2 cellular contexts compared by ENCODE assay signal in genomic region chr10:5147981-5148677, GRCh38.
TF ChIP-seq lines count a peak whose summit lies in the region.

No MANE protein-coding gene starts in this region.

TF ChIP-seq in WTC11, 78 proteins besides CTCF, POLR2A, EP300 and RAD21:
- no peak for TF ChIP-seq ZMAT4 (CRISPR knock-in tag; IDR thresholded peaks at IDR 0.05)
- TF ChIP-seq ZNF138 (CRISPR knock-in tag; conservative IDR thresholded peaks at IDR 0.05), result no peak
- 0 out of 2 replicates have a peak, but pooled peaks have one; percentile 19 for TF ChIP-seq GABPB1 (CRISPR knock-in tag; IDR thresholded peaks at IDR 0.05)

TF ChIP-seq in HepG2, 621 proteins besides CTCF, POLR2A, EP300 and RAD21 (continues in another document):
- TF ChIP-seq RELA (CRISPR knock-in tag; IDR thresholded peaks at IDR 0.05), result no peak
- TF ChIP-seq ZNF775 (CRISPR knock-in tag; IDR thresholded peaks at IDR 0.05; ENCODE audit: borderline replicate concordance), result 0 out of 2 replicates have a peak, but pooled peaks have one; percentile 32
- TF ChIP-seq NCOR1 (IDR thresholded peaks at IDR 0.05; ENCODE audit: borderline replicate concordance, low read length), result peak; percentile 76
- peak; percentile 96 for TF ChIP-seq MED13 (CRISPR knock-in tag; IDR thresholded peaks at IDR 0.05)
- TF ChIP-seq ZNF18 (CRISPR knock-in tag; IDR thresholded peaks at IDR 0.05; ENCODE audit: insufficient replicate concordance), result peak; percentile 43
- TF ChIP-seq TFAP4 (IDR thresholded peaks at IDR 0.05; ENCODE audit: borderline replicate concordance, low read depth), result no peak
- no peak for TF ChIP-seq SOX6 (IDR thresholded peaks at IDR 0.05)
- TF ChIP-seq SOX6 (CRISPR knock-in tag; IDR thresholded peaks at IDR 0.05), result peak; percentile 89
- TF ChIP-seq ZNF503 (CRISPR knock-in tag; IDR thresholded peaks at IDR 0.05), result 0 out of 2 replicates have a peak, but pooled peaks have one; percentile 33
- peak; percentile 94 for TF ChIP-seq ARID5B (CRISPR knock-in tag; IDR thresholded peaks at IDR 0.05)
- peak; percentile 71; the same call in 1 of the 2 replicates for TF ChIP-seq KLF6 (CRISPR knock-in tag; IDR thresholded peaks at IDR 0.05)
- no peak for TF ChIP-seq ZFP62 (CRISPR knock-in tag; IDR thresholded peaks at IDR 0.05)
- no peak for TF ChIP-seq SMARCE1 (IDR thresholded peaks at IDR 0.05; ENCODE audit: borderline replicate concordance)
- 0 out of 2 replicates have a peak, but pooled peaks have one; percentile 68 for TF ChIP-seq ZSCAN9 (CRISPR knock-in tag; IDR thresholded peaks at IDR 0.05; ENCODE audit: borderline replicate concordance)
- TF ChIP-seq BCL6 (CRISPR knock-in tag; IDR thresholded peaks at IDR 0.05), result peak; percentile 69; the same call in 1 of the 2 replicates
- peak; percentile 65; the same call in 1 of the 2 replicates for TF ChIP-seq SIX1 (CRISPR knock-in tag; IDR thresholded peaks at IDR 0.05; ENCODE audit: borderline replicate concordance)
- TF ChIP-seq HNF4G (IDR thresholded peaks at IDR 0.05; ENCODE audit: borderline replicate concordance, low read depth, low read length), result peak; percentile 86
- no peak for TF ChIP-seq HNF4G (CRISPR knock-in tag; IDR thresholded peaks at IDR 0.05; ENCODE audit: borderline replicate concordance, low read depth)
- no peak for TF ChIP-seq PCBP2 (optimal IDR thresholded peaks at IDR 0.05; ENCODE audit: low read depth, low read length, poor library complexity, severe bottlenecking)
- peak; percentile 85 for TF ChIP-seq TCF7 (IDR thresholded peaks at IDR 0.05; ENCODE audit: low read depth)
- peak; percentile 95; the same call in 1 of the 2 replicates for TF ChIP-seq GATA4 (IDR thresholded peaks at IDR 0.05; ENCODE audit: borderline replicate concordance, low read depth)
- no peak for TF ChIP-seq ZNF841 (CRISPR knock-in tag; IDR thresholded peaks at IDR 0.05; ENCODE audit: borderline replicate concordance)
- no peak for TF ChIP-seq ZNF276 (CRISPR knock-in tag; IDR thresholded peaks at IDR 0.05; ENCODE audit: low read depth)
- peak; percentile 50; the same call in 1 of the 2 replicates for TF ChIP-seq TARDBP (CRISPR knock-in tag; IDR thresholded peaks at IDR 0.05)
- TF ChIP-seq HDAC1 (CRISPR knock-in tag; IDR thresholded peaks at IDR 0.05), result 0 out of 2 replicates have a peak, but pooled peaks have one; percentile 15
- 0 out of 2 replicates have a peak, but pooled peaks have one; percentile 59 for TF ChIP-seq HDAC6 (IDR thresholded peaks at IDR 0.05; ENCODE audit: low read depth, low read length)
- no peak for TF ChIP-seq ZC3H13 (CRISPR knock-in tag; IDR thresholded peaks at IDR 0.05)
- peak; percentile 96 for TF ChIP-seq ZNF362 (CRISPR knock-in tag; IDR thresholded peaks at IDR 0.05; ENCODE audit: borderline replicate concordance)
- no peak for TF ChIP-seq ZNF180 (CRISPR knock-in tag; IDR thresholded peaks at IDR 0.05; ENCODE audit: borderline replicate concordance, low read depth)
- no peak for TF ChIP-seq TAF15 (IDR thresholded peaks at IDR 0.05; ENCODE audit: low read depth, low read length, poor library complexity, severe bottlenecking)
- TF ChIP-seq FOXA3 (CRISPR knock-in tag; IDR thresholded peaks at IDR 0.05), result peak; percentile 84
- 0 out of 2 replicates have a peak, but pooled peaks have one; percentile 12 for TF ChIP-seq FOXK1 (CRISPR knock-in tag; IDR thresholded peaks at IDR 0.05; ENCODE audit: borderline replicate concordance, low read depth)
- TF ChIP-seq HNF4A (CRISPR knock-in tag; IDR thresholded peaks at IDR 0.05), result peak; percentile 92
- no peak for TF ChIP-seq ZBTB44 (CRISPR knock-in tag; IDR thresholded peaks at IDR 0.05)
- peak; percentile 52; the same call in 1 of the 2 replicates for TF ChIP-seq RBFOX2 (IDR thresholded peaks at IDR 0.05; ENCODE audit: low read depth, low read length)
- no peak for TF ChIP-seq SMARCC2 (IDR thresholded peaks at IDR 0.05)
- no peak for TF ChIP-seq IRF1 (CRISPR knock-in tag; IDR thresholded peaks at IDR 0.05; ENCODE audit: low read depth)
- peak; percentile 64; the same call in 1 of the 2 replicates for TF ChIP-seq GFI1 (CRISPR knock-in tag; IDR thresholded peaks at IDR 0.05; ENCODE audit: borderline replicate concordance)
- peak; percentile 53; the same call in 1 of the 2 replicates for TF ChIP-seq PITX1 (CRISPR knock-in tag; IDR thresholded peaks at IDR 0.05)
- peak; percentile 78 for TF ChIP-seq HMG20A (CRISPR knock-in tag; IDR thresholded peaks at IDR 0.05; ENCODE audit: borderline replicate concordance)
- TF ChIP-seq DNMT3B (CRISPR knock-in tag; conservative IDR thresholded peaks at IDR 0.05), result 0 out of 2 replicates have a peak, but pooled peaks have one; percentile 8
- TF ChIP-seq HIVEP1 (CRISPR knock-in tag; IDR thresholded peaks at IDR 0.05), result no peak
- TF ChIP-seq CSRNP2 (CRISPR knock-in tag; conservative IDR thresholded peaks at IDR 0.05; ENCODE audit: low read depth), result no peak
- TF ChIP-seq NR2F1 (CRISPR knock-in tag; IDR thresholded peaks at IDR 0.05), result peak in 1 of 2 experiments; percentile 57; a peak in 2 of 4 replicates
- peak; percentile 64; the same call in 1 of the 2 replicates for TF ChIP-seq ZBTB20 (CRISPR knock-in tag; IDR thresholded peaks at IDR 0.05; ENCODE audit: borderline replicate concordance, low read depth)
- 0 out of 2 replicates have a peak, but pooled peaks have one; percentile 36 for TF ChIP-seq TCF7L2 (IDR thresholded peaks at IDR 0.05; ENCODE audit: low read depth, low read length)
- peak; percentile 8; the same call in 1 of the 2 replicates for TF ChIP-seq CEBPB (IDR thresholded peaks at IDR 0.05; ENCODE audit: borderline replicate concordance, low read depth, low read length)
- no peak for TF ChIP-seq FOXA1 (IDR thresholded peaks at IDR 0.05)
- peak; percentile 66 for TF ChIP-seq FOXA1 (CRISPR knock-in tag; IDR thresholded peaks at IDR 0.05)
- TF ChIP-seq HDAC2 (CRISPR knock-in tag; IDR thresholded peaks at IDR 0.05), result peak; percentile 78
